7 cellular contexts compared by ENCODE assay signal in the genomic region with DNA sequence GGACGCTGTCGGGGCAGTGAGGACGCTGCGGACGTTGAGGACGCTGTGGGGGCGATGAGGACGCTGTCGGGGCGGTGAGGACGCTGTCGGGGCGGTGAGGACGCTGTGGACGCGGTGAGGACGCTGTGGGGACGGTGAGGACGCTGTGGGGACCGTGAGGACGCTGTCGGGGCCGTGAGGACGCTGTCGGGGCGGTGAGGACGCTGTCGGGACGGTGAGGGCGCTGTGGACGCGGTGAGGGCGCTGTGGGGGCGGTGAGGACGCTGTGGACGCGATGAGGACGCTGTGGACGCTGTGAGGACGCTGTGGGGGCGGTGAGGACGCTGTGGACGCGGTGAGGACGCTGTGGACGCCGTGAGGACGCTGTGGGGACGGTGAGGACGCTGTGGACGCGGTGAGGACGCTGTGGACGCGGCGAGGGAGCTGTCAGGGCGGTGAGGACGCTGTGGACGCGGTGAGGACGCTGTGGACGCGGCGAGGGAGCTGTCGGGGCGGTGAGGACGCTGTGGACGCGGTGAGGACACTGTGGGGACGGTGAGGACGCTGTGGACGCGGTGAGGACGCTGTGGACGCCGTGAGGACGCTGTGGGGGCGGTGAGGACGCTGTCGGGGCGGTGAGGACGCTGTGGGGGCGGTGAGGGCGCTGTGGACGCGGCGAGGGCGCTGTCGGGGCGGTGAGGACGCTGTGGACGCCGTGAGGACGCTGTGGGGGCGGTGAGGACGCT. TPM values are rescaled to one million over a fixed set of nuclear protein-coding genes. Genes with fewer than 3 reads are reported as not detected.
"Had no signal": no experiment of that assay in that cellular context is flagged by ENCODE, and none has a peak within 500 bp of the region (broad histone marks: within the 10 kb centered on the region; RNA-seq: fewer than 3 reads in every experiment).

No MANE protein-coding gene starts in this region.

RNA-seq across cellular contexts. Expression of a gene that starts 2.9 kb away (rescaled TPM):
- total RNA-seq: left cardiac atrium, left ventricle myocardium inferior, left ventricle myocardium superior had no signal

RNA-seq across cellular contexts. Expression of a gene that starts 34.4 kb away (rescaled TPM):
- total RNA-seq: hepatocyte, kidney epithelial cell, mononuclear cell had no signal
- polyA plus RNA-seq: mammary epithelial cell had no signal
